Comparison of ENCODE assay signal across 15 cellular contexts in the genomic region with DNA sequence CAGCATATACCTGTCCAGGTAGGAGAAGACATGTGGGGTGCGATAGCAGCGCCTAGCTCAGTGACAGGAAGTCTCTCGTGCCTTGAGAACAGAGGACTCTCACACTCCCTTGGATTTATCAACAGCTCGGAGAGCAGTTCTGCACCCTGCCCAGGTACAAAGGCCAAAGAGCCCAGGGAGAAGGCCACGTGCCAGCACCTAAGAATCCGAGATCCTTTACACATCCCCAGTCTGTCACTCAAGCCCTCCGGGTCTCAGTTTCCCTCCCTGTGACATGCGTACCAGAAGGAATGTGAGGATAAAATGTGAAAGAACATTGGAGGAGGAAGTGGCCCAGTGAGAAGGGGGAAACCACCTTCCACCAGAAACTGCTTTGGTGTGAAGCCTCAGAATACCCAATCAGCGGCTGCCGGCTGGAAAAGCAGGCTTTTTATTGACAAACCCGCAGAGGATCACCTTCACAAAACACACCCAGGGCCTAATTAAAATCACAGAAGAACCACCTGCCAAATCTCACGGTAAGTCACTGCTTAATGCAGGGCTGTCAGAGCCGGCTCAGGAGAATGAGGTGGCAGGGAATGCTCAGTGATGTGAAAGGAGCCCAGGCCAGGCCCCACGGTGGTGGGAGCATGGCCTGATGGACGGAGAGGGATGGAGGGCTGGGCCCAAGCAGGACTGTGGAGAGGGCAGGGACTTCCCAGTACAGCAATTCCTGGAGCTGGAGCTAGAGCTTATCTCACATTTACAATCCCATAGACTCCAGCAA.
DNase-seq lines count a peak whose midpoint lies in the region; ATAC-seq and TF ChIP-seq lines count a peak whose summit lies in the region.
"Had no signal": no experiment of that assay in that cellular context is flagged by ENCODE, and none has a peak within 500 bp of the region (broad histone marks: within the 10 kb centered on the region; RNA-seq: fewer than 3 reads in every experiment).

No MANE protein-coding gene starts in this region.

- intact Hi-C loops in Caco-2 (cut with micrococcal nuclease; ENCODE audit: unreplicated experiment): no loop called here
- intact Hi-C loops in body of pancreas (cut with DNase I): no loop called here
- intact Hi-C loops in mucosa of descending colon (cut with DNase I, micrococcal nuclease): loop anchor here in 1 of 2 donors (10.0 kb wide), 1 partner anchor 66 kb away; a partner anchor contains a TSS
- intact Hi-C loops in heart right ventricle (cut with DNase I): no loop called here

- H3K9me3 Mint-ChIP-seq in Caco-2 (ENCODE audit: unreplicated experiment): no peaks in the 10 kb centered on the region

- no peak overlapping the region for H3K4me3 Mint-ChIP-seq in Caco-2 (ENCODE audit: unreplicated experiment)
- H3K4me3 Mint-ChIP-seq: brain had no signal

- no peak for TF ChIP-seq POLR2A in body of pancreas (IDR thresholded peaks at IDR 0.05)

- TF ChIP-seq CTCF in Caco-2 (IDR thresholded peaks at IDR 0.05; ENCODE audit: insufficient read depth in 1 of 2, low read depth in 1 of 2, low read length in 1 of 2, severe bottlenecking in 1 of 2, unreplicated experiment in 1 of 2) (no peak), body of pancreas (IDR thresholded peaks at IDR 0.05) (no peak), mucosa of descending colon (IDR thresholded peaks at IDR 0.05) (no peak), omental fat pad (IDR thresholded peaks at IDR 0.05) (no peak), heart right ventricle (IDR thresholded peaks at IDR 0.05) (no peak)

- ATAC-seq in body of pancreas (peak; percentile 63), mucosa of descending colon (peak; percentile 93), GM21526 (IDR thresholded peaks at IDR 0.05; ENCODE audit: low FRiP score, unreplicated experiment) (no peak), omental fat pad (ENCODE audit: low FRiP score) (no peak), heart right ventricle (no peak)
- ATAC-seq: lower lobe of right lung had no signal

- H3K27me3 Mint-ChIP-seq in Caco-2 (ENCODE audit: insufficient read depth, unreplicated experiment): no peaks in the 10 kb centered on the region

- BruUV-seq in Caco-2 (replicated peaks; lab: Mats Ljungman, UMichigan): no TSS peak

- H3K9me3 ChIP-seq in Caco-2 (no peaks in the 10 kb centered on the region), body of pancreas (no peaks in the 10 kb centered on the region), mucosa of descending colon (no peaks in the 10 kb centered on the region), heart right ventricle (no peaks in the 10 kb centered on the region)
- H3K9me3 ChIP-seq: lower lobe of right lung, upper lobe of left lung had no signal

- POLR2A ChIA-PET in Caco-2 (lab: Charles Lee): no interaction called here

- H3K27ac ChIP-seq in body of pancreas (peak overlapping the region; percentile 36 to 66 (median 64)), heart right ventricle (no peak overlapping the region)
- H3K27ac ChIP-seq: lower lobe of right lung, upper lobe of left lung had no signal

- no peaks in the 10 kb centered on the region for H3K36me3 Mint-ChIP-seq in Caco-2 (ENCODE audit: insufficient read depth, unreplicated experiment)
- H3K36me3 Mint-ChIP-seq: brain had no signal

- H3K4me1 ChIP-seq in Caco-2: peaks cover 10% of the 10 kb centered on the region
- H3K4me1 ChIP-seq in body of pancreas: peaks cover 25% of the 10 kb centered on the region
- H3K4me1 ChIP-seq in mucosa of descending colon (ENCODE audit: low read depth): peaks cover 31% of the 10 kb centered on the region
- H3K4me1 ChIP-seq in heart right ventricle: no peaks in the 10 kb centered on the region
- H3K4me1 ChIP-seq: lower lobe of right lung, upper lobe of left lung had no signal

- peak overlapping the region; percentile 76 for H3K27ac Mint-ChIP-seq in Caco-2 (ENCODE audit: unreplicated experiment)

- peak in 1 of 2 experiments; percentile 37 for DNase-seq in Caco-2
- peak; percentile 66 for DNase-seq in LoVo (ENCODE audit: low spot score)
- DNase-seq in body of pancreas: peak; percentile 26 to 54 (median 36)
- peak; percentile 78 to 87 (median 83) for DNase-seq in mucosa of descending colon
- no peak for DNase-seq in epidermal melanocyte (ENCODE audit: insufficient read length, low spot score)
- DNase-seq in omental fat pad (ENCODE audit: low spot score): no peak
- DNase-seq in heart right ventricle: no peak
- DNase-seq: activated gamma-delta T cell; effector memory CD4-positive, alpha-beta T cell; lower lobe of right lung; NCI-H446 treated with DMSO at 0.1 percent for 48 hours; T1000 had no signal

- 20 to 25% methylated on average over 13 to 15 of the region's 15 CpGs for WGBS in body of pancreas, 2 donors
- 62 to 65% methylated on average over 15 of the region's 15 CpGs for WGBS in heart right ventricle, 2 donors

- H3K36me3 ChIP-seq in Caco-2 (ENCODE audit: control insufficient read depth, insufficient read depth, low read length) (no peaks in the 10 kb centered on the region), body of pancreas (replicated peaks in 1 of 2; ENCODE audit: insufficient read depth in 1 of 2, low read depth in 2 of 2) (no peaks in the 10 kb centered on the region), mucosa of descending colon (ENCODE audit: low read depth) (no peaks in the 10 kb centered on the region), heart right ventricle (no peaks in the 10 kb centered on the region)
- H3K36me3 ChIP-seq: lower lobe of right lung, upper lobe of left lung had no signal

- peaks cover 13% of the 10 kb centered on the region for H3K4me1 Mint-ChIP-seq in Caco-2 (ENCODE audit: low read depth, unreplicated experiment)

- no peak overlapping the region for H3K4me3 ChIP-seq in Caco-2 (ENCODE audit: low read depth, low read length)
- no peak overlapping the region for H3K4me3 ChIP-seq in body of pancreas
- H3K4me3 ChIP-seq in mucosa of descending colon: no peak overlapping the region
- H3K4me3 ChIP-seq in heart right ventricle: no peak overlapping the region
- H3K4me3 ChIP-seq: lower lobe of right lung, upper lobe of left lung had no signal

- no peaks in the 10 kb centered on the region for H3K27me3 ChIP-seq in Caco-2 (replicated peaks; ENCODE audit: control insufficient read depth, insufficient read depth, low read length)
- H3K27me3 ChIP-seq in body of pancreas: no peaks in the 10 kb centered on the region
- H3K27me3 ChIP-seq in heart right ventricle: peaks cover 0 to 19% (median 5%) of the 10 kb centered on the region in 7 donors
- H3K27me3 ChIP-seq: upper lobe of left lung had no signal

- CTCF ChIA-PET in Caco-2 (lab: Charles Lee): interaction anchor here (0.6 kb wide), 1 partner anchor 12 kb away, joined by 5 read pairs; no protein-coding TSS in a partner anchor

Comparison
In these comparisons a context has a peak if more than half of its experiments do, and no peak if none do; other contexts are left out.
1. DNase-seq: peak in LoVo (single experiment), body of pancreas (4 of 4) and mucosa of descending colon (3 of 3); none in epidermal melanocyte (single experiment), omental fat pad (single experiment) and heart right ventricle (0 of 2).
2. ATAC-seq: peak in body of pancreas (single experiment) and mucosa of descending colon (single experiment); none in GM21526 (single experiment), omental fat pad (single experiment) and heart right ventricle (0 of 8).
3. H3K27ac ChIP-seq: peak in body of pancreas (4 of 4); none in heart right ventricle (0 of 10).